Comparison of ENCODE assay signal across 10 cellular contexts in the genomic region with DNA sequence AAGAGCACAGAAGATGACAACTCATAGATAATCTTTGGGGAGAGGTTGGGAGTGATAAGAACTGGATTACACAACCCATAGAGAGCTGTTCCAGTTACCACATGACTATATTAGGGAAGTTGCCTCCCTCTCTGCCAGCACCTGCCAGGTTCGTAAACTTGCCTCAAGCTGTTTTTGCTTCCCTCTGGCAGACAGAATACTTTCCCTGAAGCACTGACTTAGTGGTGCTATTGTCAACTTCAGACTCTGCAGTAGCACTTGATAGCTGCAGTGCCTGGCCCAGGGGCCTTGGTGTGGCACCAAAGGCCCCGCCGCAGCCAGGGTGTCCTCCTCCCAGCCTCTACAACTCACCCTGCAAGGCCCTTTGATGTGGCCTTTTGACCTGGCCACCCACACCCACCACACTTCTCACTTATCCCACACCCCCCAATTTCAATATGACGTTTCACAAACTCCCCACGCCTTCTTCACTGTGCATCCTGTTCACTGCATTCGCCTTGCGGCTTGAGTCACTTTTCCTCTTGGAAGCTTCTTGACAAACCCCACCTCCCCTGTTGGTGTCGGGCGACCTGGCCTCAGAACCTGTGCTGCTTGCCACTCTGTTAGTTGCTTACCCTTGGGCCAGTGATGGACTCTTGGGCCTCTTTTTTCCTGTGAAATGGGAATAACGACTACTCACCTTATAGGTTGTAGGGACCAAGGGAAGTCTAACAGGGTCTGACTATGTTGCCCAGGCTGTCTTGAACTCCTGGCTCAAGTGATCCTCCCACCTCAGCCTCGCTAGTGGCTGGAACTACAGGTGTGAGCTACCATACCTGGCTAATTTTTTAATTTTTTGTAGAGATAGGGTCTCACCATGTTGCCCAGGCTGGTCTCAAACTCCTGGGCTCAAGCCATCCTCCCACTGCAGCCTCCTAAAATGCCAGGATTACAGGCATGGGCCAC. TPM values are rescaled to one million over a fixed set of nuclear protein-coding genes. Genes with fewer than 3 reads are reported as not detected.
DNase-seq lines count a peak whose midpoint lies in the region; ATAC-seq and TF ChIP-seq lines count a peak whose summit lies in the region.
"Had no signal": no experiment of that assay in that cellular context is flagged by ENCODE, and none has a peak within 500 bp of the region (broad histone marks: within the 10 kb centered on the region; RNA-seq: fewer than 3 reads in every experiment).

No MANE protein-coding gene starts in this region.

- H3K4me1 ChIP-seq in ES-I3 (ENCODE audit: insufficient read depth, low read length) (peaks cover 64% of the 10 kb centered on the region), mesendoderm (ENCODE audit: control insufficient read depth, low read depth, low read length) (peaks cover 20% of the 10 kb centered on the region)

- H2BK120ac ChIP-seq in mesendoderm (ENCODE audit: low read depth, low read length), result peak overlapping the region; percentile 9

- no peak overlapping the region for H4K5ac ChIP-seq in mesendoderm (ENCODE audit: low read length)

- DNase-seq in NB4 (ENCODE audit: low read depth) (peak; percentile 78), mesendoderm (peak; percentile 74), HT-29 (ENCODE audit: low spot score) (no peak), NCI-H82 treated with DMSO at 0.1 percent for 48 hours (lab: John Stamatoyannopoulos, UW; ENCODE audit: unreplicated experiment) (no peak), activated gamma-delta T cell treated with Interleukin-2 at 50 U/mL for 16 hours (no peak)
- DNase-seq: T1000 had no signal

- ATAC-seq in HG02763 (IDR thresholded peaks at IDR 0.05; ENCODE audit: unreplicated experiment), result no peak

- no peak overlapping the region for H3K23ac ChIP-seq in mesendoderm (ENCODE audit: low read length)

- H3K36me3 ChIP-seq in ES-I3 (ENCODE audit: insufficient read depth, low read length) (no peaks in the 10 kb centered on the region), mesendoderm (ENCODE audit: control insufficient read depth, insufficient read depth, low read length) (no peaks in the 10 kb centered on the region)
- H3K36me3 ChIP-seq: neutrophil had no signal

- H4K8ac ChIP-seq in mesendoderm (ENCODE audit: low read depth, low read length), result no peak overlapping the region

- H3K4me2 ChIP-seq in mesendoderm (ENCODE audit: low read length), result no peak overlapping the region

- no peak for TF ChIP-seq CTCF in NB4 (IDR thresholded peaks at IDR 0.05; ENCODE audit: low read depth, low read length)
- TF ChIP-seq CTCF in VCaP (conservative IDR thresholded peaks at IDR 0.05), result no peak

- H3K79me1 ChIP-seq in mesendoderm (ENCODE audit: low read length), result no peaks in the 10 kb centered on the region

- no peak for TF ChIP-seq POLR2A in NB4 (IDR thresholded peaks at IDR 0.05; ENCODE audit: extremely low read depth, insufficient read length)

- H3K56ac ChIP-seq in mesendoderm (ENCODE audit: low read length), result peak overlapping the region; percentile 53

- WGBS in mesendoderm (ENCODE audit: extremely low coverage, insufficient coverage, low lambda C conversion rate), result 100% methylated on average over 2 of the region's 11 CpGs

- no peak overlapping the region for H2BK15ac ChIP-seq in mesendoderm (replicated peaks; ENCODE audit: low read depth)

- no peak overlapping the region for H3K4me3 ChIP-seq in NB4 (ENCODE audit: low read depth, low read length)
- H3K4me3 ChIP-seq in mesendoderm (ENCODE audit: low read length), result no peak overlapping the region

- H3K18ac ChIP-seq in mesendoderm (ENCODE audit: low read length), result peak overlapping the region; percentile 95

- H3K4ac ChIP-seq in mesendoderm (ENCODE audit: low read depth, low read length), result peak overlapping the region; percentile 70

- no peaks in the 10 kb centered on the region for H3K9me3 ChIP-seq in ES-I3 (ENCODE audit: control insufficient read depth, insufficient read depth, low read length)
- H3K9me3 ChIP-seq: neutrophil had no signal

- H3K27me3 ChIP-seq in mesendoderm (ENCODE audit: insufficient read depth, low read length, poor library complexity), result no peaks in the 10 kb centered on the region

- no peaks in the 10 kb centered on the region for H3K79me2 ChIP-seq in mesendoderm (ENCODE audit: control insufficient read depth, insufficient read depth, low read length)

- H2AK5ac ChIP-seq in mesendoderm (ENCODE audit: low read length), result peak overlapping the region; percentile 7

- H3K9ac ChIP-seq in ES-I3 (ENCODE audit: low read depth, low read length), result peak overlapping the region; percentile 2; the same call in 1 of the 2 replicates
- no peak overlapping the region for H3K9ac ChIP-seq in mesendoderm (ENCODE audit: low read length)

- H2BK5ac ChIP-seq in mesendoderm (ENCODE audit: low read length), result peak overlapping the region; percentile 60

- peak overlapping the region; percentile 17 for H3K27ac ChIP-seq in VCaP
- peak overlapping the region; percentile 88 for H3K27ac ChIP-seq in mesendoderm (ENCODE audit: low read depth, low read length)
- H3K27ac ChIP-seq: neutrophil had no signal

RNA-seq across cellular contexts. Expression of a gene that starts 50.2 kb away (rescaled TPM):
- polyA plus RNA-seq in mesendoderm (2013, experiment 1 of 2), result 242 TPM
- polyA plus RNA-seq in mesendoderm (2013, experiment 2 of 2), result 262 TPM
- total RNA-seq in HT-29 (2014; rRNA removed; shearing (Covaris generic)), result 55.9 and 67.9 TPM in 2 replicates

Comparison
In these comparisons a context has a peak if more than half of its experiments do, and no peak if none do; other contexts are left out.
1. DNase-seq: peak in NB4 (single experiment) and mesendoderm (single experiment); none in HT-29 (single experiment), NCI-H82 treated with DMSO at 0.1 percent for 48 hours (single experiment) and activated gamma-delta T cell treated with Interleukin-2 at 50 U/mL for 16 hours (single experiment).